ENCODE assay signal across 21 cellular contexts in the genomic region with DNA sequence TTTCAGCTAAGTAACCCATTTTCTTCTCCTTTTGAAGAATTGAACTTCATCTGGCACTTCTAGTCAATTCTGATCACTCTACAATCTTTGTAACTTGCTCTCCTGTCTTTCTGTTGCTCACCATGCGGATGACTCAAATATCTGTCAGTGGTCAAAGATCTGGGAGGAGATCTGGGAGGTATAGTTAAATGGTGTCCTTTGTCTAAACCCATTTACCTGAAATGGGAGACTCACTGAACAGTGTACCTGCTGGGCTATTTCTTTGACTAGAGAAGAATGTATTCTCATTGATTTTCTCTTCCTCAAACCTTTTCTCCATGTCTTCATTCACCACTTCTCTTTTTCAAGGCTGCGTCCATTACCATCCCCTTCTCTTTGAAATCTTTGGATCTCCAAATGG. TPM values are rescaled to one million over a fixed set of nuclear protein-coding genes. Genes with fewer than 3 reads are reported as not detected.
"Had no signal": no experiment of that assay in that cellular context is flagged by ENCODE, and none has a peak within 500 bp of the region (broad histone marks: within the 10 kb centered on the region; RNA-seq: fewer than 3 reads in every experiment).

No MANE protein-coding gene starts in this region.

- H3K4me3 ChIP-seq: coronary artery, gastrocnemius medialis, heart right ventricle, left ventricle myocardium inferior, lower lobe of right lung, neural progenitor cell, ovary had no signal

- ATAC-seq: esophagus mucosa; gastrocnemius medialis; heart right ventricle; lower lobe of right lung; natural killer cell treated with Interleukin-12 subunit alpha and Interleukin-12 subunit beta and Interleukin-15 and Interleukin-18, amount 100 ng/mL, for 72 hours; right cardiac atrium had no signal

- DNase-seq: effector CD4-positive, alpha-beta T cell; gastrocnemius medialis; heart right ventricle; hypothalamus; islet precursor cell; left ventricle myocardium inferior; lower lobe of right lung; mesenchymal stem cell; midbrain; nucleus accumbens; ovary; right cardiac atrium; small intestine; stimulated activated CD4-positive, alpha-beta T cell treated with anti-CD3 and anti-CD28 coated beads, Interleukin-12 subunit alpha, Interleukin-12 subunit beta, amount 100 ng/mL, for 4 hours; stimulated activated CD4-positive, alpha-beta T cell treated with anti-CD3 and anti-CD28 coated beads, Interleukin-2, amount 100 ng/mL, for 48 hours; stimulated activated naive CD4-positive, alpha-beta T cell treated with Interleukin-2 at 50 U/mL for 16 hours; trophoblast cell had no signal

RNA-seq across cellular contexts. Expression of gene PCLO, which starts 42.0 kb away (rescaled TPM):
- total RNA-seq: natural killer cell treated with Interleukin-12 subunit alpha and Interleukin-12 subunit beta and Interleukin-15 and Interleukin-18, amount 100 ng/mL, for 72 hours had no signal
